Comparison of ENCODE assay signal across 24 cellular contexts in the genomic region with DNA sequence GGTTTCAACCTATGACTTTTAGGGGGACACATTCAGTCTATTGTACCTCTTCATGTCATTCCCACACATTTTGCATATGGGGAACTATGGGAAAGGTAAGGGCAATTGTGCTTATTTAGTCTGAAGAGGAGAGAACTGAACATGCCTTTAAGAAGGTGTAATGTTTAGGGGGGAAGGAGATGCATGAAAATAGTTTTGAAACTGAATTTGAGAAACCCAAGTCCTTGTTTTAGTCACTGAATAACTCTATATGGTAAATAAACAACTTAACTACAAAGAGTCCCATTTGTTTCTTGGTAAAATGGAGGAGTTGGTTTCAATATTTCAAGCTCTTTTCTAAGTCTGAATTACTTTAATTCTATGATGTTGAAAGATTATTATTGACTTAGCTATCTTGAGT.
"Had no signal": no experiment of that assay in that cellular context is flagged by ENCODE, and none has a peak within 500 bp of the region (broad histone marks: within the 10 kb centered on the region; RNA-seq: fewer than 3 reads in every experiment).

No MANE protein-coding gene starts in this region.

- DNase-seq: dermis blood vessel endothelial cell; effector memory CD8-positive, alpha-beta T cell; erythroblast; esophagus squamous epithelium; foreskin melanocyte; glutamatergic neuron; heart right ventricle; hippocampal formation; left colon; left ventricle myocardium superior; lower lobe of right lung; naive thymus-derived CD8-positive, alpha-beta T cell; nephron progenitor cell; nucleus accumbens; stimulated activated CD4-positive, alpha-beta T cell treated with anti-CD3 and anti-CD28 coated beads, Interleukin-12 subunit alpha, Interleukin-12 subunit beta, amount 100 ng/mL, for 4 hours; stimulated activated CD4-positive, alpha-beta T cell treated with anti-CD3 and anti-CD28 coated beads, Interleukin-1b, Interleukin-23, amount 100 ng/mL, for 48 hours; stimulated activated CD4-positive, alpha-beta T cell treated with anti-CD3 and anti-CD28 coated beads, Interleukin-4, amount 100 ng/mL, for 1 hour; stimulated activated CD8-positive, alpha-beta memory T cell treated with anti-CD3 and anti-CD28 coated beads, Interleukin-4, amount 100 ng/mL, for 48 hours; stimulated activated naive CD4-positive, alpha-beta T cell; stimulated activated naive CD8-positive, alpha-beta T cell treated with anti-CD3 and anti-CD28 coated beads, Interleukin-15, amount 100 ng/mL, for 72 hours; transverse colon; upper lobe of right lung; uterus had no signal

- H3K27ac Mint-ChIP-seq: effector memory CD8-positive, alpha-beta T cell; naive thymus-derived CD8-positive, alpha-beta T cell; nephron progenitor cell had no signal

- H3K9me3 Mint-ChIP-seq: nephron progenitor cell; stimulated activated naive CD8-positive, alpha-beta T cell treated with anti-CD3 and anti-CD28 coated beads, Interleukin-15, amount 100 ng/mL, for 72 hours had no signal

- H3K27me3 Mint-ChIP-seq: effector memory CD8-positive, alpha-beta T cell; naive thymus-derived CD8-positive, alpha-beta T cell; stimulated activated naive CD8-positive, alpha-beta T cell treated with anti-CD3 and anti-CD28 coated beads, Interleukin-15, amount 100 ng/mL, for 72 hours had no signal

- H3K4me3 Mint-ChIP-seq: effector memory CD8-positive, alpha-beta T cell; naive thymus-derived CD8-positive, alpha-beta T cell; nephron progenitor cell; stimulated activated naive CD8-positive, alpha-beta T cell treated with anti-CD3 and anti-CD28 coated beads, Interleukin-15, amount 100 ng/mL, for 72 hours had no signal

- H3K36me3 Mint-ChIP-seq: naive thymus-derived CD8-positive, alpha-beta T cell had no signal

- H3K4me1 Mint-ChIP-seq: naive thymus-derived CD8-positive, alpha-beta T cell; nephron progenitor cell; stimulated activated naive CD8-positive, alpha-beta T cell treated with anti-CD3 and anti-CD28 coated beads, Interleukin-15, amount 100 ng/mL, for 72 hours had no signal

- ATAC-seq: effector memory CD8-positive, alpha-beta T cell; heart right ventricle; left colon; left ventricle myocardium superior; naive thymus-derived CD8-positive, alpha-beta T cell; sciatic nerve; stimulated activated naive CD8-positive, alpha-beta T cell treated with anti-CD3 and anti-CD28 coated beads, Interleukin-15, amount 100 ng/mL, for 72 hours had no signal
